In the genomic region with DNA sequence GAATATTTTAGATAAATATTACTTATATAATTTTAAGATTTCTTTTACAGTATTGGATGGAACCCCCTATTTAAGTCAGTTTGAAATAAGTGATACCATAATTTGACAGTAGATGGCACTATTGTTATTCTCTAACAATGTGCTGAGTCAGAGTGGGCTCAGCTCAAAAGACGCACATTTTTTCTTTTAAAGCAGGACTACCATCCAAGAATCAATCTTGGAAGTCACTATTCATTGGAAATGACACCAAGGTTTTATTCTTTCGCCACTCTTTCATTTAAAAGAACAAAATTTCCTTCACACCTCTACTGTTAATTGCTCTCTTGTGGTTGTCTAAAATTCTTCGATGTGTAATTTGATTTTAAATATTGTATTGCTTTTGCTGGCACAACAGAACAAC, we compare ENCODE assay signal across 8 cellular contexts. TPM values are rescaled to one million over a fixed set of nuclear protein-coding genes. Genes with fewer than 3 reads are reported as not detected.
DNase-seq lines count a peak whose midpoint lies in the region; ATAC-seq and TF ChIP-seq lines count a peak whose summit lies in the region.

No MANE protein-coding gene starts in this region.

- H3K27ac ChIP-seq in C4-2B (no peak overlapping the region), WERI-Rb-1 (no peak overlapping the region), cardiac muscle cell (no peak overlapping the region)

- H3K9me3 ChIP-seq in WERI-Rb-1 (ENCODE audit: severe bottlenecking) (no peaks in the 10 kb centered on the region), cardiac muscle cell (ENCODE audit: low read depth) (no peaks in the 10 kb centered on the region)

- peak; percentile 69 for TF ChIP-seq CTCF in C4-2B (conservative IDR thresholded peaks at IDR 0.05)
- TF ChIP-seq CTCF in WERI-Rb-1 (IDR thresholded peaks at IDR 0.05; ENCODE audit: low read depth, low read length) = peak; percentile 15; the same call in 1 of the 2 replicates
- TF ChIP-seq CTCF in cardiac muscle cell (IDR thresholded peaks at IDR 0.05; ENCODE audit: low read depth, low read length) = peak; percentile 51
- peak; percentile 43 for TF ChIP-seq CTCF in retinal pigment epithelial cell (conservative IDR thresholded peaks at IDR 0.05; ENCODE audit: low read depth, low read length)

- no peaks in the 10 kb centered on the region for H3K27me3 ChIP-seq in WERI-Rb-1 (ENCODE audit: insufficient read depth, low read depth, severe bottlenecking)
- no peaks in the 10 kb centered on the region for H3K27me3 ChIP-seq in cardiac muscle cell

- no peak overlapping the region for H3K4me3 ChIP-seq in WERI-Rb-1 (ENCODE audit: low read depth, low read length)
- H3K4me3 ChIP-seq in cardiac muscle cell = no peak overlapping the region
- H3K4me3 ChIP-seq in retinal pigment epithelial cell (ENCODE audit: low read length) = peak overlapping the region; percentile 2

- peak; percentile 33 for DNase-seq in NCI-H2029 treated with DMSO at 0.1 percent for 48 hours (lab: John Stamatoyannopoulos, UW)
- DNase-seq in WERI-Rb-1 = no peak
- peak; percentile 74 to 89 for DNase-seq in cardiac muscle cell (ENCODE audit: low read depth in 1 of 2, low spot score in 1 of 2)
- peak; percentile 47 for DNase-seq in retinal pigment epithelial cell (ENCODE audit: low read depth)
- no peak for DNase-seq in stimulated activated CD4-positive, alpha-beta T cell treated with anti-CD3 and anti-CD28 coated beads, Interleukin-12 subunit alpha, Interleukin-12 subunit beta, amount 100 ng/mL, for 4 hours

- H3K36me3 ChIP-seq in WERI-Rb-1 (no peaks in the 10 kb centered on the region), cardiac muscle cell (no peaks in the 10 kb centered on the region)

- H3K4me1 ChIP-seq in cardiac muscle cell (ENCODE audit: low read depth) = no peaks in the 10 kb centered on the region

- peak; percentile 82 for ATAC-seq in GM18861 (IDR thresholded peaks at IDR 0.05; ENCODE audit: unreplicated experiment)
- ATAC-seq in HG03039 (IDR thresholded peaks at IDR 0.05; ENCODE audit: unreplicated experiment) = peak; percentile 72

RNA-seq across cellular contexts. Expression of gene SPAG16, which starts 32.6 kb away (rescaled TPM):
- 32.1 and 32.8 TPM in 2 replicates for total RNA-seq in cardiac muscle cell
- polyA plus RNA-seq in cardiac muscle cell = 57.9 and 60.7 TPM in 2 replicates

Comparison
In these comparisons a context has a peak if more than half of its experiments do, and no peak if none do; other contexts are left out.
1. CTCF ChIP-seq: peak in every context shown above with its lines; median percentile 69 in C4-2B; 51 in cardiac muscle cell; 43 in retinal pigment epithelial cell; 15 in WERI-Rb-1.
2. DNase-seq: peak in NCI-H2029 treated with DMSO at 0.1 percent for 48 hours (single experiment), cardiac muscle cell (2 of 2) and retinal pigment epithelial cell (single experiment); none in WERI-Rb-1 (single experiment) and stimulated activated CD4-positive, alpha-beta T cell treated with anti-CD3 and anti-CD28 coated beads, Interleukin-12 subunit alpha, Interleukin-12 subunit beta, amount 100 ng/mL, for 4 hours (single experiment).